ENCODE assay signal across 13 cellular contexts in the genomic region with DNA sequence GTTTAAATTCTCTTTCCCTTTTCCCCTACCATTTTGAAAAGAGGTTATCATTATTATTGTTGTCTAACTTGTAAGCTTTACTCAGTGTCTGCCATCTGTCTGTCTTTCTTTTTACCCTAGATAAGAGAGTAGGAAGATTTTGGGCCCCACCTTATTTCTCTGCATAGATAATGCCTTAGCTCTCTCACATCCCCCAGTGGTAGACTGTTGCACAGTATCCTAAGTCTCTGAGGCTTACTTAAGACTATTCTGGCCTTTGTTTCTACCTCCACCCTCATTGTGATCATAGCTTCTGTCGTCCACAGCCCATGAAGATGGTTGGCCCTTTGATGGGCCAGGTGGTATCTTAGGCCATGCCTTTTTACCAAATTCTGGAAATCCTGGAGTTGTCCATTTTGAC. TPM values are rescaled to one million over a fixed set of nuclear protein-coding genes. Genes with fewer than 3 reads are reported as not detected.
DNase-seq lines count a peak whose midpoint lies in the region; ATAC-seq, FAIRE-seq and TF ChIP-seq lines count a peak whose summit lies in the region.
"Had no signal": no experiment of that assay in that cellular context is flagged by ENCODE, and none has a peak within 500 bp of the region (broad histone marks: within the 10 kb centered on the region; RNA-seq: fewer than 3 reads in every experiment).

No MANE protein-coding gene starts in this region.

- H3K4me3 ChIP-seq in keratinocyte (ENCODE audit: control insufficient read depth in 2 of 3, extremely low read depth in 1 of 3, insufficient read depth in 2 of 3, low read depth in 1 of 3, low read length in 3 of 3), result no peak overlapping the region
- H3K4me3 ChIP-seq: right atrium auricular region had no signal

- H2AFZ ChIP-seq in keratinocyte (ENCODE audit: control insufficient read depth, low read length), result no peak overlapping the region

- DNase-seq in Caki2 (ENCODE audit: low read depth), result peak; percentile 5
- DNase-seq in SK-MEL-5 (ENCODE audit: low read depth, low spot score), result peak; percentile 6
- DNase-seq in keratinocyte (ENCODE audit: low read depth, low spot score), result no peak
- DNase-seq in NCI-H345 (lab: John Stamatoyannopoulos, UW), result no peak
- DNase-seq in NK-92 (lab: John Stamatoyannopoulos, UW; ENCODE audit: unreplicated experiment), result no peak
- DNase-seq in posterior vena cava (ENCODE audit: low spot score), result no peak
- DNase-seq: Calu3, midbrain had no signal

- no peak overlapping the region for H3K27ac ChIP-seq in keratinocyte (ENCODE audit: control insufficient read depth, insufficient read depth, low read length)
- H3K27ac ChIP-seq: right atrium auricular region had no signal

- ATAC-seq in HG03442 (IDR thresholded peaks at IDR 0.05; ENCODE audit: unreplicated experiment), result peak; percentile 39
- no peak for ATAC-seq in HG03280 (IDR thresholded peaks at IDR 0.05; ENCODE audit: unreplicated experiment)

- TF ChIP-seq CTCF in keratinocyte (optimal IDR thresholded peaks at IDR 0.05 in 1 of 3, IDR thresholded peaks at IDR 0.05 in 1 of 3, conservative IDR thresholded peaks at IDR 0.05 in 1 of 3; ENCODE audit: extremely low read depth in 1 of 3, insufficient read depth in 2 of 3, low read length in 3 of 3), result peak in 2 of 3 experiments; percentile 11 to 23

- H3K27me3 ChIP-seq in keratinocyte (ENCODE audit: control insufficient read depth, extremely low read depth, insufficient read depth, low read length), result no peaks in the 10 kb centered on the region
- H3K27me3 ChIP-seq: right atrium auricular region had no signal

- no peak overlapping the region for H3K9ac ChIP-seq in keratinocyte (ENCODE audit: control insufficient read depth, extremely low read depth, insufficient read depth, low read length)

- no peaks in the 10 kb centered on the region for H3K79me2 ChIP-seq in keratinocyte (ENCODE audit: control insufficient read depth, insufficient read depth, low read length)

- no peaks in the 10 kb centered on the region for H3K9me1 ChIP-seq in keratinocyte (ENCODE audit: control insufficient read depth, extremely low read depth, insufficient read depth, low read length)

- no peaks in the 10 kb centered on the region for H3K4me1 ChIP-seq in keratinocyte (ENCODE audit: control insufficient read depth, extremely low read depth, insufficient read depth, low read length)
- H3K4me1 ChIP-seq: right atrium auricular region had no signal

- no peak for FAIRE-seq in keratinocyte (lab: Jason Lieb, UNC)

- H3K36me3 ChIP-seq in keratinocyte (ENCODE audit: control insufficient read depth in 2 of 2, extremely low read depth in 1 of 2, insufficient read depth in 2 of 2, low read length in 2 of 2), result no peaks in the 10 kb centered on the region
- H3K36me3 ChIP-seq: right atrium auricular region had no signal

- dilution Hi-C loops in keratinocyte (cut with MboI; ENCODE audit: extremely low pct_ligation_motif_present, low sequenced_read_pairs), result no loop called here

- H4K20me1 ChIP-seq in keratinocyte (ENCODE audit: control insufficient read depth, extremely low read depth, insufficient read depth, low read length), result no peaks in the 10 kb centered on the region

- intact Hi-C loops in posterior vena cava (cut with DNase I), result loop anchor here in 1 of 2 donors (1.0 kb wide), 1 partner anchor 30 kb away; no protein-coding TSS in a partner anchor

- no peak overlapping the region for H3K4me2 ChIP-seq in keratinocyte (ENCODE audit: control insufficient read depth, extremely low read depth, insufficient read depth, low read depth, low read length)

- in situ Hi-C loops in Caki2 (cut with HindIII; ENCODE audit: low pct_unique_long_range_greater_than_20kb, low sequenced_read_pairs), result no loop called here
- in situ Hi-C loops in SK-MEL-5 (cut with HindIII; ENCODE audit: low pct_unique_long_range_greater_than_20kb, low sequenced_read_pairs), result no loop called here

- H3K9me3 ChIP-seq in keratinocyte (ENCODE audit: control insufficient read depth, low read depth, low read length), result no peaks in the 10 kb centered on the region
- H3K9me3 ChIP-seq: right atrium auricular region had no signal

RNA-seq across cellular contexts. Expression of gene OR51L1, which starts 3.6 kb away (rescaled TPM):
- total RNA-seq in Caki2 (2014; rRNA removed; shearing (Covaris generic); ENCODE audit: low replicate concordance), result not detected in 2 replicates
- total RNA-seq in SK-MEL-5 (2014; rRNA removed; shearing (Covaris generic)), result not detected in 2 replicates
- not detected in 2 replicates for polyA plus RNA-seq in SK-MEL-5 (2015; cell fraction: cytosol; rRNA removed)
- polyA plus RNA-seq in SK-MEL-5 (2015; cell fraction: nucleus; rRNA removed), result not detected in 2 replicates
- polyA plus RNA-seq in keratinocyte, result not detected in 3 replicates
- not detected for polyA plus RNA-seq in keratinocyte (2011; ENCODE audit: low read depth)
- polyA plus RNA-seq in keratinocyte (2011; cell fraction: cytosol; rRNA removed), result not detected in 2 replicates
- polyA plus RNA-seq in keratinocyte (2011; cell fraction: nucleus; rRNA removed), result not detected in 2 replicates
- not detected in 2 replicates for polyA plus RNA-seq in keratinocyte (2012; ENCODE audit: low replicate concordance)
- not detected in 3 replicates for polyA minus RNA-seq in keratinocyte
- not detected for polyA minus RNA-seq in keratinocyte (2011; cell fraction: cytosol; rRNA and poly(A)+ RNA removed)
- not detected in 2 replicates for polyA minus RNA-seq in keratinocyte (2011; cell fraction: nucleus; rRNA and poly(A)+ RNA removed)
- total RNA-seq in posterior vena cava, result not detected
- total RNA-seq: Calu3, cerebellum, right atrium auricular region, RPMI7951 had no signal

RNA-seq across cellular contexts. Expression of gene OR51A2, which starts 35.6 kb away (rescaled TPM):
- not detected in 2 replicates for total RNA-seq in Caki2 (2014; rRNA removed; shearing (Covaris generic); ENCODE audit: low replicate concordance)
- not detected in 2 replicates for total RNA-seq in SK-MEL-5 (2014; rRNA removed; shearing (Covaris generic))
- polyA plus RNA-seq in SK-MEL-5 (2015; cell fraction: cytosol; rRNA removed), result not detected in 2 replicates
- polyA plus RNA-seq in SK-MEL-5 (2015; cell fraction: nucleus; rRNA removed), result not detected in 2 replicates
- polyA plus RNA-seq in keratinocyte, result not detected in 3 replicates
- not detected for polyA plus RNA-seq in keratinocyte (2011; ENCODE audit: low read depth)
- not detected in 2 replicates for polyA plus RNA-seq in keratinocyte (2011; cell fraction: cytosol; rRNA removed)
- not detected in 2 replicates for polyA plus RNA-seq in keratinocyte (2011; cell fraction: nucleus; rRNA removed)
- not detected in 2 replicates for polyA plus RNA-seq in keratinocyte (2012; ENCODE audit: low replicate concordance)
- not detected in 3 replicates for polyA minus RNA-seq in keratinocyte
- polyA minus RNA-seq in keratinocyte (2011; cell fraction: cytosol; rRNA and poly(A)+ RNA removed), result not detected
- polyA minus RNA-seq in keratinocyte (2011; cell fraction: nucleus; rRNA and poly(A)+ RNA removed), result not detected in 2 replicates
- not detected for total RNA-seq in posterior vena cava
- total RNA-seq: Calu3, cerebellum, right atrium auricular region, RPMI7951 had no signal

RNA-seq across cellular contexts. Expression of gene OR51A4, which starts 43.7 kb away (rescaled TPM):
- total RNA-seq in Caki2 (2014; rRNA removed; shearing (Covaris generic); ENCODE audit: low replicate concordance), result not detected in 2 replicates
- total RNA-seq in SK-MEL-5 (2014; rRNA removed; shearing (Covaris generic)), result not detected in 2 replicates
- polyA plus RNA-seq in SK-MEL-5 (2015; cell fraction: cytosol; rRNA removed), result not detected in 2 replicates
- not detected in 2 replicates for polyA plus RNA-seq in SK-MEL-5 (2015; cell fraction: nucleus; rRNA removed)
- not detected in 3 replicates for polyA plus RNA-seq in keratinocyte
- polyA plus RNA-seq in keratinocyte (2011; ENCODE audit: low read depth), result not detected
- not detected in 2 replicates for polyA plus RNA-seq in keratinocyte (2011; cell fraction: cytosol; rRNA removed)
- not detected in 2 replicates for polyA plus RNA-seq in keratinocyte (2011; cell fraction: nucleus; rRNA removed)
- not detected in 2 replicates for polyA plus RNA-seq in keratinocyte (2012; ENCODE audit: low replicate concordance)
- polyA minus RNA-seq in keratinocyte, result not detected in 3 replicates
- polyA minus RNA-seq in keratinocyte (2011; cell fraction: cytosol; rRNA and poly(A)+ RNA removed), result not detected
- polyA minus RNA-seq in keratinocyte (2011; cell fraction: nucleus; rRNA and poly(A)+ RNA removed), result not detected in 2 replicates
- not detected for total RNA-seq in posterior vena cava
- total RNA-seq: Calu3, cerebellum, right atrium auricular region, RPMI7951 had no signal

RNA-seq across cellular contexts. Expression of gene OR52J3, which starts 55.3 kb away (rescaled TPM):
- total RNA-seq in Caki2 (2014; rRNA removed; shearing (Covaris generic); ENCODE audit: low replicate concordance), result not detected in 2 replicates
- not detected in 2 replicates for total RNA-seq in SK-MEL-5 (2014; rRNA removed; shearing (Covaris generic))
- polyA plus RNA-seq in SK-MEL-5 (2015; cell fraction: cytosol; rRNA removed), result not detected in 2 replicates
- polyA plus RNA-seq in SK-MEL-5 (2015; cell fraction: nucleus; rRNA removed), result not detected in 2 replicates
- polyA plus RNA-seq in keratinocyte, result not detected in 3 replicates
- polyA plus RNA-seq in keratinocyte (2011; ENCODE audit: low read depth), result not detected
- not detected in 2 replicates for polyA plus RNA-seq in keratinocyte (2011; cell fraction: cytosol; rRNA removed)
- polyA plus RNA-seq in keratinocyte (2011; cell fraction: nucleus; rRNA removed), result not detected in 2 replicates
- polyA plus RNA-seq in keratinocyte (2012; ENCODE audit: low replicate concordance), result not detected in 2 replicates
- not detected in 3 replicates for polyA minus RNA-seq in keratinocyte
- not detected for polyA minus RNA-seq in keratinocyte (2011; cell fraction: cytosol; rRNA and poly(A)+ RNA removed)
- polyA minus RNA-seq in keratinocyte (2011; cell fraction: nucleus; rRNA and poly(A)+ RNA removed), result not detected in 2 replicates
- total RNA-seq in posterior vena cava, result not detected
- total RNA-seq: Calu3, cerebellum, right atrium auricular region, RPMI7951 had no signal

Comparison
In these comparisons a context has a peak if more than half of its experiments do, and no peak if none do; other contexts are left out.
1. DNase-seq: peak in Caki2 (single experiment) and SK-MEL-5 (single experiment); none in keratinocyte (single experiment), NCI-H345 (single experiment), NK-92 (single experiment) and posterior vena cava (single experiment).